Comparison of ENCODE assay signal across 19 cellular contexts in the genomic region with DNA sequence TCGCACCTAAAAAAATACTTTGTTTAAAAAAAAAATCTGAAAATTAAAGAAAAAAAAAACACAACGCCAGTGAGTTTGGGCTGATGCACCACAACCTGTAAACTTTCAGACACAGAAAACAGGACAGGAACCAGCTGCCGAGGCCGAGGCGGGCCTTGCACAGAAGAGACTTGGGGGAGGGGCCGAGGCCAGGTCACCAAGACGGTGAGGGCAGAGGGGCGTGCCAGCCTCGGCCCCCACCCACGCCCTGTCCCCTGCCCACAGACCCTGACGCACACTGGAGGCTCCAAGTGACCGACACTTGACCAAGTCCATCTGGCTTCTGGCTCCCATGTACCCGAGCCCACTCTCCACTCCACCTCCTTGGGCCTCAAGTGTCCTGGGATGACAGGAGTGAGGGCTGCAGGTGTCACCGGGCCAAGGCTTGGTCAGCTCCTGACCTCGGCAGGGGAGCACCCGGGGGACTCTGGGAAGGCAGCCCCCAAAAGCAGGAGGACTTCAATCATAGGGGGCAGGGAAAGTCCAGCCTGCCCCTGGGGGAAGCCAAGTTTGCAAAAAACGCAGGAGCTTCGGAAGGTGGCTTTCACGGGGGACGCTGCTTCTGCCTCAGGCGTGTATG. TPM values are rescaled to one million over a fixed set of nuclear protein-coding genes. Genes with fewer than 3 reads are reported as not detected.
DNase-seq lines count a peak whose midpoint lies in the region; ATAC-seq, FAIRE-seq and TF ChIP-seq lines count a peak whose summit lies in the region.
"Had no signal": no experiment of that assay in that cellular context is flagged by ENCODE, and none has a peak within 500 bp of the region (broad histone marks: within the 10 kb centered on the region; RNA-seq: fewer than 3 reads in every experiment).

No MANE protein-coding gene starts in this region.

- TF ChIP-seq CTCF in kidney (IDR thresholded peaks at IDR 0.05; ENCODE audit: borderline replicate concordance, extremely low read depth, insufficient read depth): no peak

- H3K4me1 ChIP-seq in kidney (ENCODE audit: control insufficient read depth in 1 of 2, insufficient read depth in 1 of 2, low read depth in 1 of 2, low read length in 2 of 2): no peaks in the 10 kb centered on the region

- no peaks in the 10 kb centered on the region for H3K36me3 ChIP-seq in kidney (ENCODE audit: control insufficient read depth in 1 of 2, insufficient read depth in 2 of 2, low read length in 2 of 2)
- H3K36me3 ChIP-seq: SJSA1 had no signal

- H3K9ac ChIP-seq in kidney (ENCODE audit: low read length in 2 of 2): no peak overlapping the region

- FAIRE-seq in kidney (lab: Jason Lieb, UNC): no peak
- FAIRE-seq: H54 had no signal

- peak; percentile 10 for DNase-seq in activated naive CD4-positive, alpha-beta T cell treated with anti-CD3 and anti-CD28 coated beads, Interleukin-2, amount 50 U/mL, for 16 hours
- no peak for DNase-seq in activated naive CD4-positive, alpha-beta T cell treated with Interleukin-2 at 50 U/mL for 16 hours
- DNase-seq in KBM-7: peak; percentile 14
- DNase-seq in kidney: peak; percentile 58
- DNase-seq in NCI-H1105 treated with DMSO at 0.1 percent for 48 hours (lab: John Stamatoyannopoulos, UW): no peak
- DNase-seq: C1 segment of cervical spinal cord, DMS79 treated with DMSO at 0.1 percent for 48 hours, HFFc6, NCI-H1417 treated with DMSO at 0.1 percent for 48 hours, NCI-H187 treated with DMSO at 0.1 percent for 48 hours, NCI-H2227 treated with DMSO at 0.1 percent for 48 hours, NCI-H524, NCI-H82, OCI-M1 had no signal

- ATAC-seq in HG03196 (IDR thresholded peaks at IDR 0.05; ENCODE audit: unreplicated experiment): no peak

- no peaks in the 10 kb centered on the region for H3K9me3 ChIP-seq in kidney (ENCODE audit: control insufficient read depth in 1 of 2, low read length in 2 of 2)
- H3K9me3 ChIP-seq: SJSA1 had no signal

- no peak overlapping the region for H3K27ac ChIP-seq in kidney (ENCODE audit: low read depth in 2 of 2, low read length in 2 of 2)
- peak overlapping the region; percentile 17 for H3K27ac ChIP-seq in temporal lobe (ENCODE audit: low read depth, low read length)
- H3K27ac ChIP-seq: RWPE1, SJSA1 had no signal

- in situ Hi-C loops in KBM-7 (cut with MboI; ENCODE audit: low pct_unique_long_range_greater_than_20kb, low sequenced_read_pairs): no loop called here

- intact Hi-C loops in kidney (cut with DNase I): no loop called here

- H3K4me3 ChIP-seq in kidney (ENCODE audit: low read length in 2 of 2): no peak overlapping the region
- H3K4me3 ChIP-seq: SJSA1 had no signal

RNA-seq across cellular contexts. Expression of a gene that starts 56.6 kb away (rescaled TPM):
- total RNA-seq in kidney: 28.1 TPM
- polyA plus RNA-seq in kidney (ENCODE audit: insufficient read depth, low read depth, low replicate concordance): 19.6 TPM
- total RNA-seq in temporal lobe: 9.1 TPM

Comparison
In these comparisons a context has a peak if more than half of its experiments do, and no peak if none do; other contexts are left out.
1. DNase-seq: peak in activated naive CD4-positive, alpha-beta T cell treated with anti-CD3 and anti-CD28 coated beads, Interleukin-2, amount 50 U/mL, for 16 hours (single experiment), KBM-7 (single experiment) and kidney (single experiment); none in activated naive CD4-positive, alpha-beta T cell treated with Interleukin-2 at 50 U/mL for 16 hours (single experiment) and NCI-H1105 treated with DMSO at 0.1 percent for 48 hours (single experiment).